In genomic region chr9:116437411-116438370, GRCh38 we compare ENCODE assay signal across 19 cellular contexts.
"Had no signal": no experiment of that assay in that cellular context is flagged by ENCODE, and none has a peak within 500 bp of the region (broad histone marks: within the 10 kb centered on the region; RNA-seq: fewer than 3 reads in every experiment).

No MANE protein-coding gene starts in this region.

- H3K36me3 ChIP-seq: neural progenitor cell, ovary, right lobe of liver, upper lobe of right lung had no signal

- H3K4me2 ChIP-seq: neural progenitor cell had no signal

- H3K4me1 Mint-ChIP-seq: activated naive CD8-positive, alpha-beta T cell treated with anti-CD3 and anti-CD28 coated beads, Interleukin-2, amount 10 ng/mL, durations not matched to agents 7 days and 5 days; neural progenitor cell; stimulated activated naive CD8-positive, alpha-beta T cell treated with anti-CD3 and anti-CD28 coated beads, Interleukin-15, amount 100 ng/mL, for 72 hours had no signal

- H3K27ac Mint-ChIP-seq: activated naive CD8-positive, alpha-beta T cell treated with anti-CD3 and anti-CD28 coated beads, Interleukin-2, amount 10 ng/mL, durations not matched to agents 7 days and 5 days; activated T-helper 1 cell treated with anti-CD3 and anti-CD28 coated beads, Interleukin-12 subunit alpha, Interleukin-12 subunit beta, Interleukin-2, Interleukin-4 antibody, amounts not matched to agents 30 ng/mL and 10 ng/mL and 1 ng/mL, durations not matched to agents 14 hours and 24 hours and 36 hours; endodermal cell; mesothelial cell of epicardium; neural progenitor cell; stimulated activated naive CD8-positive, alpha-beta T cell treated with anti-CD3 and anti-CD28 coated beads, Interleukin-15, amount 100 ng/mL, for 72 hours had no signal

- H3K27me3 ChIP-seq: neural progenitor cell, ovary, right lobe of liver, spleen, upper lobe of right lung had no signal

- H3K27me3 Mint-ChIP-seq: activated naive CD8-positive, alpha-beta T cell treated with anti-CD3 and anti-CD28 coated beads, Interleukin-2, amount 10 ng/mL, durations not matched to agents 7 days and 5 days; stimulated activated naive CD8-positive, alpha-beta T cell treated with anti-CD3 and anti-CD28 coated beads, Interleukin-15, amount 100 ng/mL, for 72 hours had no signal

- H3K9ac ChIP-seq: neural progenitor cell had no signal

- H3K27ac ChIP-seq: neural progenitor cell, ovary, right lobe of liver, spleen, upper lobe of right lung had no signal

- H2AFZ ChIP-seq: neural progenitor cell had no signal

- H3K4me3 Mint-ChIP-seq: activated naive CD8-positive, alpha-beta T cell treated with anti-CD3 and anti-CD28 coated beads, Interleukin-2, amount 10 ng/mL, durations not matched to agents 7 days and 5 days; activated T-helper 1 cell treated with anti-CD3 and anti-CD28 coated beads, Interleukin-12 subunit alpha, Interleukin-12 subunit beta, Interleukin-2, Interleukin-4 antibody, amounts not matched to agents 30 ng/mL and 10 ng/mL and 1 ng/mL, durations not matched to agents 14 hours and 24 hours and 36 hours; endodermal cell; mesothelial cell of epicardium; neural progenitor cell; stimulated activated naive CD8-positive, alpha-beta T cell treated with anti-CD3 and anti-CD28 coated beads, Interleukin-15, amount 100 ng/mL, for 72 hours had no signal

- FAIRE-seq: bronchial epithelial cell, keratinocyte had no signal

- H3K9me3 Mint-ChIP-seq: activated naive CD8-positive, alpha-beta T cell treated with anti-CD3 and anti-CD28 coated beads, Interleukin-2, amount 10 ng/mL, durations not matched to agents 7 days and 5 days; endodermal cell; stimulated activated naive CD8-positive, alpha-beta T cell treated with anti-CD3 and anti-CD28 coated beads, Interleukin-15, amount 100 ng/mL, for 72 hours had no signal

- DNase-seq: activated CD4-positive, CD25-positive, alpha-beta regulatory T cell treated with anti-CD3 and anti-CD28 coated beads, Interleukin-2, amount 50 U/mL, for 72 hours; activated naive CD4-positive, alpha-beta T cell; activated naive CD8-positive, alpha-beta T cell treated with anti-CD3 and anti-CD28 coated beads, Interleukin-2, amount 10 ng/mL, durations not matched to agents 7 days and 5 days; aorta; dermis blood vessel endothelial cell; endodermal cell; erythroblast; ovary; right lobe of liver; spleen; stimulated activated CD4-positive, alpha-beta T cell treated with anti-CD3 and anti-CD28 coated beads, Interleukin-1b, Interleukin-23, amount 100 ng/mL, for 48 hours; stimulated activated naive CD8-positive, alpha-beta T cell treated with anti-CD3 and anti-CD28 coated beads, Interleukin-15, amount 100 ng/mL, for 72 hours; T1000; upper lobe of right lung had no signal

- ATAC-seq: stimulated activated naive CD8-positive, alpha-beta T cell treated with anti-CD3 and anti-CD28 coated beads, Interleukin-15, amount 100 ng/mL, for 72 hours; upper lobe of right lung had no signal

- H3K4me3 ChIP-seq: neural progenitor cell, ovary, right lobe of liver, spleen, upper lobe of right lung had no signal

- H3K4me1 ChIP-seq: neural progenitor cell, spleen, upper lobe of right lung had no signal

- H3K9me3 ChIP-seq: ovary, right lobe of liver, upper lobe of right lung had no signal
